In the genomic region with DNA sequence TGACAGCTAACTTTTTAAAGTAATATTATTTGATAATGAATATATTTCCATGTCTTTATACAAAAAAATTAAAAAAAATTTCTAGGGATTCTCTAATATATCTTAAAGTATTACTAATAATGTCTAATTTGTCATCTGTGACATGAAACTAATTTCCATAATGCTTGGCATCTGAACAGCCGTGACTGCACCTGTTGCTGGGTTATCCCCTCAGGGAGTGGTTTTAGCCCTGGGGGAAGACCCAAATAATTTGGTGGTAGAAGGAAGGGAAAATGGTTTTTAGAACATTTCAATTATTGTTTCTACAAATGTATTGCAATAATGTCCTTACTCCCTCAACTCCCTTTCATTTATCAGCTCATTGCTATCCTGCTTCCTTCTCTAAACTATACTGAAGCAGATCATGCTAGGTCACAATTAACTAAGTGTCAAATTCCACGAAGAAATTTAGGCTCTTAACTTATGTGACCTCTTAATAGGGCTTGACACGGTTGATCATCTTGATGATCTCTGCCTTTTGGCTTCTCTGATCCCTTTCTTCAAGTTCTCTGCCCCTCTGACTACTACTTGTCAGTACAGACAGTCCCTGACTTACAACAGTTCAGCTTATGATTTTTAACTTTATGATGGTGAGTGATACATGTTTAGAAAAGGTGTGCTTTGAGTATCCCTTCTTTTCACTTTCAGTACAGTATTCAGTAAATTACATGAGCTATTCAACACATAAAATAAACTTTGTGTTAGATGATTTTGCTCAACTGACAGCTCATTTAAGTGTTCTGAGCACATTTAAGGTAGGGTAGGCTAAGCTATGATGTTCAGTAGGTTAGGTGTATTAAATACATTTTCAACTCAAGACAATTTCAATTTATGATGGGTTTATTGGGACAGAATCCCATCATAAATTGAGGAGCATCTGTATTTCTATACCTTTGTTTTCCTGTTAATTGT, we compare ENCODE assay signal across 9 cellular contexts.
DNase-seq lines count a peak whose midpoint lies in the region; ATAC-seq and TF ChIP-seq lines count a peak whose summit lies in the region.
"Had no signal": no experiment of that assay in that cellular context is flagged by ENCODE, and none has a peak within 500 bp of the region (broad histone marks: within the 10 kb centered on the region; RNA-seq: fewer than 3 reads in every experiment).

No MANE protein-coding gene starts in this region.

- H3K4me3 ChIP-seq in BLaER1 treated with 17β-estradiol and CSF1 and Interleukin-3, amounts not matched to agents 10 nM and 100 nM: no peak overlapping the region
- H3K4me3 ChIP-seq in WERI-Rb-1 (ENCODE audit: low read depth, low read length): no peak overlapping the region

- peaks cover 0 to 15% (median 7%) of the 10 kb centered on the region in 11 experiments; a peak in 11 of 22 replicates for H3K36me3 ChIP-seq in BLaER1 treated with 17β-estradiol and CSF1 and Interleukin-3, amounts not matched to agents 10 nM and 100 nM
- H3K36me3 ChIP-seq in KOPT-K1 (ENCODE audit: insufficient read depth, low read length): peaks cover 16% of the 10 kb centered on the region
- no peaks in the 10 kb centered on the region for H3K36me3 ChIP-seq in WERI-Rb-1

- peak overlapping the region in 1 of 11 experiments; percentile 32; a peak in 1 of 22 replicates for H3K9ac ChIP-seq in BLaER1 treated with 17β-estradiol and CSF1 and Interleukin-3, amounts not matched to agents 10 nM and 100 nM

- no peaks in the 10 kb centered on the region for H3K27me3 ChIP-seq in BLaER1 treated with 17β-estradiol and CSF1 and Interleukin-3, amounts not matched to agents 10 nM and 100 nM
- H3K27me3 ChIP-seq in WERI-Rb-1 (ENCODE audit: insufficient read depth, low read depth, severe bottlenecking): no peaks in the 10 kb centered on the region

- H4K20me1 ChIP-seq in BLaER1 treated with 17β-estradiol and CSF1 and Interleukin-3, amounts not matched to agents 10 nM and 100 nM: no peaks in the 10 kb centered on the region

- no peak for TF ChIP-seq CTCF in WERI-Rb-1 (IDR thresholded peaks at IDR 0.05; ENCODE audit: low read depth, low read length)

- no peak for DNase-seq in SHP77 treated with DMSO at 0.1 percent for 48 hours (lab: John Stamatoyannopoulos, UW)
- no peak for DNase-seq in WERI-Rb-1
- no peak for DNase-seq in foreskin melanocyte
- DNase-seq in COLO829 (ENCODE audit: low spot score): no peak
- DNase-seq: NCI-H69 had no signal

- H3K4me1 ChIP-seq in BLaER1 treated with 17β-estradiol and CSF1 and Interleukin-3, amounts not matched to agents 10 nM and 100 nM: peaks cover 0 to 23% (median 12%) of the 10 kb centered on the region in 10 experiments; a peak in 13 of 20 replicates

- peak overlapping the region in 7 of 11 experiments; percentile 15 to 83 (median 62); a peak in 12 of 22 replicates for H3K4me2 ChIP-seq in BLaER1 treated with 17β-estradiol and CSF1 and Interleukin-3, amounts not matched to agents 10 nM and 100 nM

- no peak overlapping the region for H3K27ac ChIP-seq in BLaER1 treated with 17β-estradiol and CSF1 and Interleukin-3, amounts not matched to agents 10 nM and 100 nM
- peak overlapping the region; percentile 58 for H3K27ac ChIP-seq in KOPT-K1 (ENCODE audit: low read depth, low read length, poor library complexity, severe bottlenecking)
- no peak overlapping the region for H3K27ac ChIP-seq in WERI-Rb-1

- H3K9me3 ChIP-seq in BLaER1 treated with 17β-estradiol and CSF1 and Interleukin-3, amounts not matched to agents 10 nM and 100 nM (replicated peaks in 1 of 11): peaks cover 0 to 6% (median 0%) of the 10 kb centered on the region in 11 experiments; a peak in 1 of 22 replicates
- H3K9me3 ChIP-seq in KOPT-K1 (ENCODE audit: insufficient read depth, low read length, poor library complexity, severe bottlenecking) (no peaks in the 10 kb centered on the region), WERI-Rb-1 (ENCODE audit: severe bottlenecking) (no peaks in the 10 kb centered on the region)

- peak; percentile 89 for ATAC-seq in GM18870 (IDR thresholded peaks at IDR 0.05; ENCODE audit: unreplicated experiment)
- peak; percentile 96 for ATAC-seq in HG02678 (IDR thresholded peaks at IDR 0.05; ENCODE audit: unreplicated experiment)
